In genomic region chr2:200446612-200447011, GRCh38 we compare ENCODE assay signal across 18 cellular contexts.
DNase-seq lines count a peak whose midpoint lies in the region; ATAC-seq and TF ChIP-seq lines count a peak whose summit lies in the region.
"Had no signal": no experiment of that assay in that cellular context is flagged by ENCODE, and none has a peak within 500 bp of the region (broad histone marks: within the 10 kb centered on the region; RNA-seq: fewer than 3 reads in every experiment).

No MANE protein-coding gene starts in this region.

- peaks cover 28% of the 10 kb centered on the region for H3K4me1 ChIP-seq in left ventricle myocardium inferior
- H3K4me1 ChIP-seq in testis, result no peaks in the 10 kb centered on the region
- no peaks in the 10 kb centered on the region for H3K4me1 ChIP-seq in PC-9 (replicated peaks; ENCODE audit: insufficient read depth)

- peaks cover 26% of the 10 kb centered on the region for H3K4me1 Mint-ChIP-seq in activated CD4-positive, alpha-beta T cell treated with anti-CD3 and anti-CD28 coated beads for 36 hours
- H3K4me1 Mint-ChIP-seq in HFFc6 (ENCODE audit: low read depth) (peaks cover 43% of the 10 kb centered on the region), progenitor cell of endocrine pancreas (ENCODE audit: low read depth) (no peaks in the 10 kb centered on the region)

- H3K9me3 Mint-ChIP-seq in activated CD4-positive, alpha-beta T cell treated with anti-CD3 and anti-CD28 coated beads for 36 hours (ENCODE audit: low read depth), result no peaks in the 10 kb centered on the region
- H3K9me3 Mint-ChIP-seq in HFFc6, result no peaks in the 10 kb centered on the region
- no peaks in the 10 kb centered on the region for H3K9me3 Mint-ChIP-seq in progenitor cell of endocrine pancreas (ENCODE audit: low read depth)

- CTCF ChIA-PET in activated CD4-positive, alpha-beta T cell treated with anti-CD3 and anti-CD28 coated beads for 36 hours (lab: Charles Lee), result no interaction called here
- CTCF ChIA-PET in PC-9 (lab: Charles Lee), result no interaction called here

- H4K20me1 ChIP-seq in PC-9 (ENCODE audit: insufficient read depth), result no peaks in the 10 kb centered on the region

- no peak overlapping the region for H2AFZ ChIP-seq in PC-9

- no peak for DNase-seq in activated CD4-positive, alpha-beta T cell treated with anti-CD3 and anti-CD28 coated beads for 36 hours
- no peak for DNase-seq in activated CD4-positive, alpha-beta T cell treated with anti-CD3 and anti-CD28 coated beads for 48 hours
- DNase-seq in HFFc6 (no peak), NCI-H2227 treated with DMSO at 0.1 percent for 48 hours (lab: John Stamatoyannopoulos, UW) (peak; percentile 66), progenitor cell of endocrine pancreas (ENCODE audit: low spot score, unreplicated experiment) (no peak), left ventricle myocardium inferior (no peak), testis (no peak), PC-9 (no peak)
- DNase-seq: 8988T, DMS 273 treated with DMSO at 0.1 percent for 48 hours, DND-41, NCI-H1417, NCI-H187 treated with DMSO at 0.1 percent for 48 hours, NCI-H510A, NCI-H748 treated with DMSO at 0.1 percent for 48 hours, Right ventricle myocardium superior had no signal

- no TSS peak for BruUV-seq in PC-9 (replicated peaks; lab: Mats Ljungman, UMichigan)

- 90 to 94% methylated on average over 3 of the region's 3 CpGs for WGBS in testis, 2 donors

- TF ChIP-seq CTCF in HFFc6 (IDR thresholded peaks at IDR 0.05), result no peak
- no peak for TF ChIP-seq CTCF in progenitor cell of endocrine pancreas (IDR thresholded peaks at IDR 0.05; ENCODE audit: unreplicated experiment)
- TF ChIP-seq CTCF in left ventricle myocardium inferior (IDR thresholded peaks at IDR 0.05; ENCODE audit: borderline replicate concordance), result no peak
- TF ChIP-seq CTCF in testis (IDR thresholded peaks at IDR 0.05), result no peak
- TF ChIP-seq CTCF in PC-9 (conservative IDR thresholded peaks at IDR 0.05), result no peak

- H3K27me3 ChIP-seq in left ventricle myocardium inferior (ENCODE audit: low read depth) (no peaks in the 10 kb centered on the region), testis (no peaks in the 10 kb centered on the region), PC-9 (ENCODE audit: insufficient read depth, low read depth) (no peaks in the 10 kb centered on the region)

- POLR2A ChIA-PET in activated CD4-positive, alpha-beta T cell treated with anti-CD3 and anti-CD28 coated beads for 36 hours (lab: Charles Lee), result no interaction called here
- POLR2A ChIA-PET in PC-9 (lab: Charles Lee; ENCODE audit: unreplicated experiment), result no interaction called here

- peaks cover 40% of the 10 kb centered on the region for H3K36me3 ChIP-seq in left ventricle myocardium inferior
- H3K36me3 ChIP-seq in testis (ENCODE audit: low read depth, missing control alignments), result no peaks in the 10 kb centered on the region
- H3K36me3 ChIP-seq in PC-9 (ENCODE audit: low read depth), result peaks cover 14% of the 10 kb centered on the region

- no peaks in the 10 kb centered on the region for H3K79me2 ChIP-seq in PC-9 (ENCODE audit: low read depth)

- H3K27me3 Mint-ChIP-seq in activated CD4-positive, alpha-beta T cell treated with anti-CD3 and anti-CD28 coated beads for 36 hours, result no peaks in the 10 kb centered on the region
- H3K27me3 Mint-ChIP-seq in HFFc6 (ENCODE audit: insufficient read depth) (no peaks in the 10 kb centered on the region; the same call in 1 of the 2 replicates), progenitor cell of endocrine pancreas (no peaks in the 10 kb centered on the region)

- no peaks in the 10 kb centered on the region; the same call in 1 of the 2 replicates for H3F3A ChIP-seq in PC-9 (ENCODE audit: insufficient read depth, low read depth)

- H3K9me2 ChIP-seq in PC-9 (ENCODE audit: insufficient read depth), result no peaks in the 10 kb centered on the region

- intact Hi-C loops in activated CD4-positive, alpha-beta T cell treated with anti-CD3 and anti-CD28 coated beads for 36 hours (cut with DNase I, micrococcal nuclease), result loop anchor here in 1 of 2 experiments (2.0 kb wide), 1 partner anchor 20 kb away; no protein-coding TSS in a partner anchor
- intact Hi-C loops in left ventricle myocardium inferior (cut with micrococcal nuclease) (no loop called here), testis (cut with DNase I; ENCODE audit: low total_unique reads) (no loop called here), PC-9 (cut with micrococcal nuclease; ENCODE audit: unreplicated experiment) (no loop called here)

- H3K36me3 Mint-ChIP-seq in activated CD4-positive, alpha-beta T cell treated with anti-CD3 and anti-CD28 coated beads for 36 hours (ENCODE audit: low read depth), result no peaks in the 10 kb centered on the region
- H3K36me3 Mint-ChIP-seq in HFFc6 (ENCODE audit: low read depth) (peaks cover 59% of the 10 kb centered on the region), progenitor cell of endocrine pancreas (ENCODE audit: insufficient read depth) (peaks cover 29% of the 10 kb centered on the region)

- H3K27ac ChIP-seq in left ventricle myocardium inferior (replicated peaks) (no peak overlapping the region), testis (no peak overlapping the region), PC-9 (no peak overlapping the region)
- H3K27ac ChIP-seq: KMS-11 had no signal

- peak overlapping the region; percentile 1 for H3K4me3 Mint-ChIP-seq in activated CD4-positive, alpha-beta T cell treated with anti-CD3 and anti-CD28 coated beads for 36 hours
- H3K4me3 Mint-ChIP-seq in HFFc6, result no peak overlapping the region
- no peak overlapping the region for H3K4me3 Mint-ChIP-seq in progenitor cell of endocrine pancreas (ENCODE audit: low read depth)
- H3K4me3 Mint-ChIP-seq: CD14-positive monocyte had no signal

- no peaks in the 10 kb centered on the region for H3K9me3 ChIP-seq in left ventricle myocardium inferior (replicated peaks)
- H3K9me3 ChIP-seq in testis, result no peaks in the 10 kb centered on the region
- no peaks in the 10 kb centered on the region for H3K9me3 ChIP-seq in PC-9 (ENCODE audit: insufficient read depth, low read depth)

- no peak for TF ChIP-seq POLR2A in testis (IDR thresholded peaks at IDR 0.05)

- H3K4me3 ChIP-seq in left ventricle myocardium inferior (no peak overlapping the region), testis (no peak overlapping the region), PC-9 (no peak overlapping the region)

- peak; percentile 28 for ATAC-seq in activated CD4-positive, alpha-beta T cell treated with anti-CD3 and anti-CD28 coated beads for 36 hours

- H3K4me2 ChIP-seq in PC-9, result no peak overlapping the region
- H3K4me2 ChIP-seq: KMS-11 had no signal

- peak overlapping the region; percentile 59 for H3K27ac Mint-ChIP-seq in activated CD4-positive, alpha-beta T cell treated with anti-CD3 and anti-CD28 coated beads for 36 hours
- H3K27ac Mint-ChIP-seq in HFFc6, result peak overlapping the region; percentile 64; the same call in 1 of the 2 replicates
- H3K27ac Mint-ChIP-seq in progenitor cell of endocrine pancreas, result peak overlapping the region; percentile 11
- H3K27ac Mint-ChIP-seq: CD14-positive monocyte had no signal

Comparison
In these comparisons a context has a peak if more than half of its experiments do, and no peak if none do; other contexts are left out.
1. H3K27ac Mint-ChIP-seq: peak in every context shown above with its lines; median percentile 64 in HFFc6; 59 in activated CD4-positive, alpha-beta T cell treated with anti-CD3 and anti-CD28 coated beads for 36 hours; 11 in progenitor cell of endocrine pancreas.